11 cellular contexts compared by ENCODE assay signal in genomic region chr12:107783406-107784376, GRCh38. TPM values are rescaled to one million over a fixed set of nuclear protein-coding genes. Genes with fewer than 3 reads are reported as not detected.
DNase-seq lines count a peak whose midpoint lies in the region; ATAC-seq lines count a peak whose summit lies in the region.
"Had no signal": no experiment of that assay in that cellular context is flagged by ENCODE, and none has a peak within 500 bp of the region (broad histone marks: within the 10 kb centered on the region; RNA-seq: fewer than 3 reads in every experiment).

No MANE protein-coding gene starts in this region.

- ATAC-seq in GM18858 (IDR thresholded peaks at IDR 0.05; ENCODE audit: unreplicated experiment), result peak; percentile 53
- ATAC-seq in GM21528 (IDR thresholded peaks at IDR 0.05; ENCODE audit: low FRiP score, unreplicated experiment), result peak; percentile 64
- ATAC-seq in HG03280 (IDR thresholded peaks at IDR 0.05; ENCODE audit: unreplicated experiment), result peak; percentile 55
- no peak for ATAC-seq in activated CD4-positive, CD25-positive, alpha-beta regulatory T cell treated with anti-CD3 and anti-CD28 coated beads, Interleukin-2, amount 50 U/mL, for 24 hours
- ATAC-seq in stimulated activated naive CD8-positive, alpha-beta T cell treated with anti-CD3 and anti-CD28 coated beads, Interleukin-15, amount 100 ng/mL, for 72 hours, result no peak
- ATAC-seq: stimulated activated effector memory CD8-positive, alpha-beta T cell treated with anti-CD3 and anti-CD28 coated beads, Interleukin-12 subunit alpha, Interleukin-12 subunit beta, amount 100 ng/mL, for 72 hours had no signal

- H3K36me3 Mint-ChIP-seq in activated CD4-positive, alpha-beta memory T cell treated with anti-CD3 and anti-CD28 coated beads for 36 hours, result no peaks in the 10 kb centered on the region
- H3K36me3 Mint-ChIP-seq: stimulated activated effector memory CD8-positive, alpha-beta T cell treated with anti-CD3 and anti-CD28 coated beads, Interleukin-12 subunit alpha, Interleukin-12 subunit beta, amount 100 ng/mL, for 72 hours had no signal

- no peak overlapping the region for H3K27ac Mint-ChIP-seq in activated CD4-positive, alpha-beta memory T cell treated with anti-CD3 and anti-CD28 coated beads for 36 hours
- no peak overlapping the region for H3K27ac Mint-ChIP-seq in stimulated activated naive CD8-positive, alpha-beta T cell treated with anti-CD3 and anti-CD28 coated beads, Interleukin-15, amount 100 ng/mL, for 72 hours
- H3K27ac Mint-ChIP-seq: stimulated activated effector memory CD8-positive, alpha-beta T cell treated with anti-CD3 and anti-CD28 coated beads, Interleukin-12 subunit alpha, Interleukin-12 subunit beta, amount 100 ng/mL, for 72 hours had no signal

- POLR2A ChIA-PET in activated CD4-positive, alpha-beta memory T cell treated with anti-CD3 and anti-CD28 coated beads for 36 hours (lab: Charles Lee), result no interaction called here

- H3K9me3 Mint-ChIP-seq in activated CD4-positive, alpha-beta memory T cell treated with anti-CD3 and anti-CD28 coated beads for 36 hours, result no peaks in the 10 kb centered on the region
- no peaks in the 10 kb centered on the region for H3K9me3 Mint-ChIP-seq in stimulated activated naive CD8-positive, alpha-beta T cell treated with anti-CD3 and anti-CD28 coated beads, Interleukin-15, amount 100 ng/mL, for 72 hours
- H3K9me3 Mint-ChIP-seq: stimulated activated effector memory CD8-positive, alpha-beta T cell treated with anti-CD3 and anti-CD28 coated beads, Interleukin-12 subunit alpha, Interleukin-12 subunit beta, amount 100 ng/mL, for 72 hours had no signal

- CTCF ChIA-PET in activated CD4-positive, alpha-beta memory T cell treated with anti-CD3 and anti-CD28 coated beads for 36 hours (lab: Charles Lee), result no interaction called here

- H3K4me1 Mint-ChIP-seq in activated CD4-positive, alpha-beta memory T cell treated with anti-CD3 and anti-CD28 coated beads for 36 hours (ENCODE audit: low read depth), result no peaks in the 10 kb centered on the region
- peaks cover 16% of the 10 kb centered on the region for H3K4me1 Mint-ChIP-seq in stimulated activated naive CD8-positive, alpha-beta T cell treated with anti-CD3 and anti-CD28 coated beads, Interleukin-15, amount 100 ng/mL, for 72 hours

- H3K27me3 Mint-ChIP-seq in activated CD4-positive, alpha-beta memory T cell treated with anti-CD3 and anti-CD28 coated beads for 36 hours, result peaks cover 12% of the 10 kb centered on the region
- H3K27me3 Mint-ChIP-seq in stimulated activated naive CD8-positive, alpha-beta T cell treated with anti-CD3 and anti-CD28 coated beads, Interleukin-15, amount 100 ng/mL, for 72 hours, result peaks cover 24% of the 10 kb centered on the region

- no peak overlapping the region for H3K4me3 Mint-ChIP-seq in activated CD4-positive, alpha-beta memory T cell treated with anti-CD3 and anti-CD28 coated beads for 36 hours
- H3K4me3 Mint-ChIP-seq in stimulated activated naive CD8-positive, alpha-beta T cell treated with anti-CD3 and anti-CD28 coated beads, Interleukin-15, amount 100 ng/mL, for 72 hours, result no peak overlapping the region
- H3K4me3 Mint-ChIP-seq: stimulated activated effector memory CD8-positive, alpha-beta T cell treated with anti-CD3 and anti-CD28 coated beads, Interleukin-12 subunit alpha, Interleukin-12 subunit beta, amount 100 ng/mL, for 72 hours had no signal

- intact Hi-C loops in activated CD4-positive, alpha-beta memory T cell treated with anti-CD3 and anti-CD28 coated beads for 36 hours (cut with micrococcal nuclease), result no loop called here

- DNase-seq in SKM-1 (lab: John Stamatoyannopoulos, UW; ENCODE audit: unreplicated experiment), result peak; percentile 19
- DNase-seq in stimulated activated CD4-positive, alpha-beta T cell treated with anti-CD3 and anti-CD28 coated beads, Interleukin-2, amount 100 ng/mL, for 48 hours, result no peak
- DNase-seq in activated CD4-positive, alpha-beta memory T cell treated with anti-CD3 and anti-CD28 coated beads for 36 hours, result no peak
- DNase-seq in stimulated activated naive CD8-positive, alpha-beta T cell treated with anti-CD3 and anti-CD28 coated beads, Interleukin-15, amount 100 ng/mL, for 72 hours, result no peak
- DNase-seq: NCI-H2029 treated with DMSO at 0.1 percent for 48 hours, spleen had no signal

RNA-seq across cellular contexts. Expression of gene ASCL4, which starts 9.2 kb away (rescaled TPM):
- total RNA-seq in activated CD4-positive, alpha-beta memory T cell treated with anti-CD3 and anti-CD28 coated beads for 36 hours, result not detected
- total RNA-seq: spleen had no signal

RNA-seq across cellular contexts. Expression of gene PRDM4, which starts 22.8 kb away (rescaled TPM):
- 10 to 100 TPM; 33.4 to 39.0 TPM for total RNA-seq in activated CD4-positive, alpha-beta memory T cell treated with anti-CD3 and anti-CD28 coated beads for 36 hours

Comparison
In these comparisons a context has a peak if more than half of its experiments do, and no peak if none do; other contexts are left out.
1. ATAC-seq: peak in GM18858 (single experiment), GM21528 (single experiment) and HG03280 (single experiment); none in activated CD4-positive, CD25-positive, alpha-beta regulatory T cell treated with anti-CD3 and anti-CD28 coated beads, Interleukin-2, amount 50 U/mL, for 24 hours (0 of 2) and stimulated activated naive CD8-positive, alpha-beta T cell treated with anti-CD3 and anti-CD28 coated beads, Interleukin-15, amount 100 ng/mL, for 72 hours (single experiment).